ENCODE assay signal across 8 cellular contexts in genomic region chr21:38787461-38788274, GRCh38. TPM values are rescaled to one million over a fixed set of nuclear protein-coding genes. Genes with fewer than 3 reads are reported as not detected.
A peak's percentile ranks its signal among the peaks of the same experiment; 100 is the strongest.
DNase-seq lines count a peak whose midpoint lies in the region; ATAC-seq, FAIRE-seq and TF ChIP-seq lines count a peak whose summit lies in the region.

No MANE protein-coding gene starts in this region.

- TF ChIP-seq POLR2A in H54 (IDR thresholded peaks at IDR 0.05; ENCODE audit: low read depth, low read length): no peak

- DNase-seq in H54 (ENCODE audit: insufficient read length, low spot score) (peak; percentile 92), PC-3 (peak; percentile 99), glomerular visceral epithelial cell (ENCODE audit: extremely low spot score) (peak; percentile 93), NCI-H128 (lab: John Stamatoyannopoulos, UW; ENCODE audit: unreplicated experiment) (no peak), Karpas-422 (no peak), retina (no peak), amniotic stem cell (lab: John Stamatoyannopoulos, UW) (no peak)

- CTCF ChIA-PET in PC-3 (lab: Charles Lee): interaction anchor here (0.6 to 1.1 kb wide), 4 partner anchors 9 to 282 kb away, joined by 3 to 5 read pairs (median 4); no protein-coding TSS in a partner anchor

- BruUV-seq in PC-3 (replicated peaks; lab: Mats Ljungman, UMichigan): TSS peak; percentile 89

- H3K4me1 ChIP-seq in PC-3 (ENCODE audit: insufficient read depth, low read length) (peaks cover 27% of the 10 kb centered on the region), Karpas-422 (ENCODE audit: low read length) (peaks cover 21% of the 10 kb centered on the region)

- TF ChIP-seq CTCF in 22Rv1 (IDR thresholded peaks at IDR 0.05): no peak
- TF ChIP-seq CTCF in PC-3 (conservative IDR thresholded peaks at IDR 0.05; ENCODE audit: low read depth, low read length): no peak

- peak overlapping the region; percentile 79 for H3K27ac ChIP-seq in 22Rv1
- peak overlapping the region; percentile 96 for H3K27ac ChIP-seq in PC-3 (ENCODE audit: low read length)
- no peak overlapping the region for H3K27ac ChIP-seq in Karpas-422 (ENCODE audit: low read length)

- H3K9ac ChIP-seq in PC-3 (ENCODE audit: low read length) (peak overlapping the region; percentile 81), Karpas-422 (ENCODE audit: low read length) (no peak overlapping the region)

- intact Hi-C loops in PC-3 (cut with micrococcal nuclease): loop anchor here (1.0 kb wide), 1 partner anchor 11 kb away; no protein-coding TSS in a partner anchor

- peak overlapping the region; percentile 44 for H2AFZ ChIP-seq in PC-3 (ENCODE audit: low read length)
- no peak overlapping the region for H2AFZ ChIP-seq in Karpas-422 (ENCODE audit: low read length)

- H3K4me3 ChIP-seq in PC-3 (ENCODE audit: low read length) (peak overlapping the region; percentile 54), Karpas-422 (ENCODE audit: low read length) (no peak overlapping the region)

- peak; percentile 99 for ATAC-seq in PC-3

- H3K9me3 ChIP-seq in PC-3 (ENCODE audit: low read length) (no peaks in the 10 kb centered on the region), Karpas-422 (ENCODE audit: low read length) (no peaks in the 10 kb centered on the region)

- H3K4me2 ChIP-seq in PC-3 (ENCODE audit: low read length) (peak overlapping the region; percentile 78), Karpas-422 (ENCODE audit: low read depth, low read length, poor library complexity, severe bottlenecking) (no peak overlapping the region)

- H3K27me3 ChIP-seq in PC-3 (ENCODE audit: low read length) (no peaks in the 10 kb centered on the region), Karpas-422 (ENCODE audit: low read length) (no peaks in the 10 kb centered on the region)

- H3K79me2 ChIP-seq in PC-3 (ENCODE audit: low read length): no peaks in the 10 kb centered on the region
- H3K79me2 ChIP-seq in Karpas-422 (ENCODE audit: low read length): no peaks in the 10 kb centered on the region

- H4K20me1 ChIP-seq in PC-3 (ENCODE audit: low read length): no peaks in the 10 kb centered on the region
- H4K20me1 ChIP-seq in Karpas-422 (ENCODE audit: insufficient read depth, low read depth, low read length): no peaks in the 10 kb centered on the region

- FAIRE-seq in H54 (lab: Jason Lieb, UNC): peak; percentile 93

- H3K36me3 ChIP-seq in PC-3 (ENCODE audit: low read depth, low read length) (no peaks in the 10 kb centered on the region), Karpas-422 (ENCODE audit: insufficient read depth, low read length) (no peaks in the 10 kb centered on the region)

- peaks cover 4% of the 10 kb centered on the region for H3F3A ChIP-seq in PC-3 (ENCODE audit: low read length, unreplicated experiment)

- POLR2A ChIA-PET in PC-3 (lab: Charles Lee; ENCODE audit: unreplicated experiment): interaction anchor here (0.6 to 0.7 kb wide), 3 partner anchors 16 to 129 kb away, joined by 3 to 5 read pairs (median 3); no protein-coding TSS in a partner anchor

- H3K9me2 ChIP-seq in PC-3 (replicated peaks; ENCODE audit: low read length) (no peaks in the 10 kb centered on the region), Karpas-422 (replicated peaks; ENCODE audit: insufficient read depth, low read length) (no peaks in the 10 kb centered on the region)

RNA-seq across cellular contexts. Expression of gene ETS2, which starts 18.1 kb away (rescaled TPM):
- total RNA-seq in PC-3 (2014; rRNA removed): 127 and 146 TPM in 2 replicates
- 12.9 and 14.3 TPM in 2 replicates for total RNA-seq in Karpas-422 (2014; rRNA removed; shearing (Covaris generic); ENCODE audit: low replicate concordance)

Comparison
In these comparisons a context has a peak if more than half of its experiments do, and no peak if none do; other contexts are left out.
1. DNase-seq: peak in H54 (single experiment), PC-3 (single experiment) and glomerular visceral epithelial cell (single experiment); none in NCI-H128 (single experiment), Karpas-422 (single experiment), retina (single experiment) and amniotic stem cell (single experiment).